16 cellular contexts compared by ENCODE assay signal in the genomic region with DNA sequence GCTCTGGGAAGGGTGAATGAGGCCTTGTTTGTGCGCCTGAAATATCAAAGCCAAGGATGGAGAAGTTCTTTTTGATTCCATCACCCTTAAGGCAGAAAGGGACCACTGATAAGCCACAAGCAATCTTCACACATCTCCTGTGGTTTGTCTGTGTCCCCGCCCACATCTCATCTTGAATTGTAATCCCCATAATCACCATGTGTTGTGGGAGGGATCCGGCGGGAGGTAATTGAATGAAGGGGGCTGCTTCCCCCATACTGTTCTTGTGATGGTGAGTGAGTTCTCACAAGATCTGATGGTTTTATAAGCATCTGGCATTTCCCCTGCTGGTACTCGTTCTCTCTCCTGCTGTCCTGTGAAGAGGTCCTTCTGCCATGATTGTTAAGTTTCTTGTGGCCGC.
"Had no signal": no experiment of that assay in that cellular context is flagged by ENCODE, and none has a peak within 500 bp of the region (broad histone marks: within the 10 kb centered on the region; RNA-seq: fewer than 3 reads in every experiment).

No MANE protein-coding gene starts in this region.

- H3K27ac ChIP-seq: lower lobe of right lung, pancreas had no signal

- H3K9me3 ChIP-seq: heart left ventricle, lower lobe of right lung, pancreas had no signal

- H3K4me1 ChIP-seq: lower lobe of right lung, pancreas had no signal

- H3K4me3 ChIP-seq: coronary artery, heart left ventricle, lower lobe of right lung, pancreas, smooth muscle cell had no signal

- H3K27me3 ChIP-seq: pancreas had no signal

- H3K36me3 ChIP-seq: heart left ventricle, lower lobe of right lung, pancreas had no signal

- DNase-seq: effector CD4-positive, alpha-beta T cell; heart left ventricle; hippocampal formation; kidney glomerular epithelial cell; lower lobe of right lung; naive B cell; occipital lobe; pancreas; right cardiac atrium; stimulated activated CD4-positive, alpha-beta T cell treated with anti-CD3 and anti-CD28 coated beads, Interleukin-2, amount 100 ng/mL, for 48 hours; stimulated activated naive CD4-positive, alpha-beta T cell treated with Interleukin-2 at 50 U/mL for 16 hours; trophoblast cell had no signal

- ATAC-seq: esophagus mucosa, left lobe of liver, lower lobe of right lung, pancreas had no signal
